17 cellular contexts compared by ENCODE assay signal in the genomic region with DNA sequence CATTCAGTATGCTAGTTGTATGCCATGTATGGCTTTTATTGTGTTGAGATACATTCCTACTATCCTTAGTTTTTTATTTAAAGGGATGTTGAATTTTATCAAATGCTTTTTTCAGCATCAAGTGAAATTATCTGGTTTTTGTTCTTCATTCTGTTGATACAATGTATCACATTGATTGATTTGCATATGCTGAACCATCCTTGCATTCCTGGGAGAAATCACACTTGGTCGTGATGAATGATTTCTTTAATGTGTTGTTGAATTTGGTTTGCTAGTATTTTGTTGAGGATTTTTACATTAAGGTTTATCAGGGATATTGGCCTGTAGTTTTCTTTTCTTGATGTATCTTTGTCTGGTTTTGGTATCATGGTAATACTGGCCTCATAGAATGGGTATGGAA.
"Had no signal": no experiment of that assay in that cellular context is flagged by ENCODE, and none has a peak within 500 bp of the region (broad histone marks: within the 10 kb centered on the region; RNA-seq: fewer than 3 reads in every experiment).

No MANE protein-coding gene starts in this region.

- H3K4me3 ChIP-seq: PC-9, Peyer's patch, SJCRH30 had no signal

- DNase-seq: KBM-7, MV-4-11, NCI-H1048, NCI-H1105, NCI-H1417, NCI-H1436 treated with DMSO at 0.1 percent for 48 hours, NCI-H1694, NCI-H187 treated with DMSO at 0.1 percent for 48 hours, NCI-H2029 treated with DMSO at 0.1 percent for 48 hours, NCI-H2107, NCI-H524, NCI-H69, NCI-H774, PC-9, Peyer's patch, SHP77 treated with DMSO at 0.1 percent for 48 hours, SJCRH30 had no signal
